8 cellular contexts compared by ENCODE assay signal in genomic region chr2:152097291-152098032, GRCh38. TPM values are rescaled to one million over a fixed set of nuclear protein-coding genes. Genes with fewer than 3 reads are reported as not detected.
A peak's percentile ranks its signal among the peaks of the same experiment; 100 is the strongest.
DNase-seq lines count a peak whose midpoint lies in the region; FAIRE-seq and TF ChIP-seq lines count a peak whose summit lies in the region.

No MANE protein-coding gene starts in this region.

- 4 to 11% (median 8%) methylated on average over 22 of the region's 22 CpGs for WGBS in small intestine, 3 donors

- H3K36me3 ChIP-seq in CD4-positive, alpha-beta memory T cell (ENCODE audit: insufficient read depth, low read length), result no peaks in the 10 kb centered on the region
- H3K36me3 ChIP-seq in adipocyte (ENCODE audit: control insufficient read depth, insufficient read depth, low read length, severe bottlenecking), result no peaks in the 10 kb centered on the region
- no peaks in the 10 kb centered on the region for H3K36me3 ChIP-seq in small intestine (ENCODE audit: control insufficient read depth in 2 of 2, insufficient read depth in 2 of 2, low read length in 2 of 2)

- intact Hi-C loops in CD4-positive, alpha-beta memory T cell (cut with micrococcal nuclease), result no loop called here
- intact Hi-C loops in posterior vena cava (cut with DNase I), result loop anchor here in 1 of 2 donors (2.0 kb wide), 1 partner anchor 53 kb away; no protein-coding TSS in a partner anchor

- peaks cover 16% of the 10 kb centered on the region for H3K4me1 ChIP-seq in CD4-positive, alpha-beta memory T cell (ENCODE audit: insufficient read depth, low read length)
- H3K4me1 ChIP-seq in adipocyte (ENCODE audit: control insufficient read depth, insufficient read depth, low read length) (peaks cover 12% of the 10 kb centered on the region), small intestine (ENCODE audit: control insufficient read depth in 2 of 2, insufficient read depth in 1 of 2, low read depth in 1 of 2, low read length in 1 of 2) (peaks cover 0 to 2% of the 10 kb centered on the region in 2 donors)

- peak overlapping the region in 1 of 7 donors; percentile 43 for H3K27ac Mint-ChIP-seq in CD4-positive, alpha-beta memory T cell

- peaks cover 9 to 23% (median 17%) of the 10 kb centered on the region in 4 donors for H3K4me1 Mint-ChIP-seq in CD4-positive, alpha-beta memory T cell

- no peak overlapping the region for H3K27ac ChIP-seq in CD4-positive, alpha-beta memory T cell (ENCODE audit: low read depth, low read length)
- H3K27ac ChIP-seq in small intestine (ENCODE audit: low read depth in 1 of 2, low read length in 1 of 2), result no peak overlapping the region

- peak overlapping the region; percentile 79 for H3K9ac ChIP-seq in adipocyte (ENCODE audit: low read length)

- peaks cover 36% of the 10 kb centered on the region for H3K27me3 ChIP-seq in CD4-positive, alpha-beta memory T cell (ENCODE audit: insufficient read depth, low read length)
- H3K27me3 ChIP-seq in adipocyte (replicated peaks; ENCODE audit: control insufficient read depth, insufficient read depth, low read length) (peaks cover 19% of the 10 kb centered on the region), small intestine (ENCODE audit: control insufficient read depth in 2 of 2, insufficient read depth in 2 of 2, low read length in 2 of 2) (peaks cover 4 to 15% of the 10 kb centered on the region in 2 donors)

- no peaks in the 10 kb centered on the region for H3K9me3 ChIP-seq in CD4-positive, alpha-beta memory T cell (ENCODE audit: control insufficient read depth in 1 of 2, low read length in 2 of 2)
- H3K9me3 ChIP-seq in adipocyte (ENCODE audit: control insufficient read depth, low read length) (no peaks in the 10 kb centered on the region), small intestine (ENCODE audit: control insufficient read depth, low read depth) (no peaks in the 10 kb centered on the region)

- no peak for FAIRE-seq in small intestine (lab: Jason Lieb, UNC)

- H3K4me3 Mint-ChIP-seq in CD4-positive, alpha-beta memory T cell, result peak overlapping the region; percentile 70 to 90 (median 84)

- no peaks in the 10 kb centered on the region for H3K9me3 Mint-ChIP-seq in CD4-positive, alpha-beta memory T cell

- H3K36me3 Mint-ChIP-seq in CD4-positive, alpha-beta memory T cell, result peaks cover 0 to 5% of the 10 kb centered on the region in 2 donors

- POLR2A ChIA-PET in CD4-positive, alpha-beta memory T cell (lab: Charles Lee; ENCODE audit: partially characterized antibody), result interaction anchor here (0.6 kb wide), 1 partner anchor 18 kb away, joined by 3 read pairs; no protein-coding TSS in a partner anchor
- POLR2A ChIA-PET in HEK293T (lab: Yijun Ruan, JAX), result interaction anchor here (0.8 to 1.3 kb wide), 2 partner anchors 13 to 78 kb away, joined by 3 to 4 read pairs; partner anchors contain the start of gene STAM2

- peaks cover 30 to 31% of the 10 kb centered on the region in 2 donors for H3K27me3 Mint-ChIP-seq in CD4-positive, alpha-beta memory T cell

- H3K4me3 ChIP-seq in CD4-positive, alpha-beta memory T cell (ENCODE audit: low read length in 2 of 2), result peak overlapping the region in 1 of 2 donors; percentile 19
- peak overlapping the region; percentile 78 for H3K4me3 ChIP-seq in adipocyte (ENCODE audit: low read length)
- peak overlapping the region; percentile 62 for H3K4me3 ChIP-seq in iPS-11a (ENCODE audit: low read depth, low read length)
- H3K4me3 ChIP-seq in small intestine (ENCODE audit: low read depth in 1 of 2, low read length in 2 of 2), result peak overlapping the region in 1 of 2 donors; percentile 64

- no peak for DNase-seq in CD4-positive, alpha-beta memory T cell
- DNase-seq in HEK293T (ENCODE audit: extremely low spot score) (peak; percentile 16), adipocyte (ENCODE audit: low read depth) (peak; percentile 76), small intestine (peak; percentile 17), posterior vena cava (ENCODE audit: low spot score) (no peak), islet precursor cell (no peak)
- DNase-seq in activated effector memory CD4-positive, alpha-beta T cell treated with anti-CD3 and anti-CD28 coated beads, Interleukin-2, amount 50 U/mL, for 16 hours, result no peak

- CTCF ChIA-PET in CD4-positive, alpha-beta memory T cell (lab: Charles Lee; ENCODE audit: partially characterized antibody), result no interaction called here
- CTCF ChIA-PET in HEK293T (lab: Yijun Ruan, JAX), result interaction anchor here (0.7 kb wide), 2 partner anchors 34 to 335 kb away, joined by 3 read pairs; no protein-coding TSS in a partner anchor

TF ChIP-seq in HEK293T, 16 proteins besides CTCF, POLR2A, EP300 and RAD21:
- TF ChIP-seq L3MBTL2 (conservative IDR thresholded peaks at IDR 0.05) (no peak), TARDBP (IDR thresholded peaks at IDR 0.05) (no peak), PKNOX1 (IDR thresholded peaks at IDR 0.05) (no peak), BHLHE40 (IDR thresholded peaks at IDR 0.05; ENCODE audit: borderline replicate concordance) (no peak), FOXA1 (IDR thresholded peaks at IDR 0.05) (no peak), ARNT (IDR thresholded peaks at IDR 0.05) (no peak), SUZ12 (IDR thresholded peaks at IDR 0.05) (no peak), ZNF384 (IDR thresholded peaks at IDR 0.05) (no peak)

RNA-seq across cellular contexts. Expression of gene CACNB4, which starts 1.4 kb away (rescaled TPM):
- under 1 TPM; 0.47 to 0.64 TPM for total RNA-seq in CD4-positive, alpha-beta memory T cell
- polyA plus RNA-seq in CD4-positive, alpha-beta memory T cell, result not detected
- under 1 TPM in 2 of 3 donors, not detected in 1; 0.27 TPM for polyA plus RNA-seq in small intestine
- 10 to 100 TPM in 1 of 2 donors, 1 to 10 TPM in 1; 8.6 to 10.5 TPM for total RNA-seq in posterior vena cava

Comparison
In these comparisons a context has a peak if more than half of its experiments do, and no peak if none do; other contexts are left out.
1. DNase-seq: peak in HEK293T (single experiment), adipocyte (single experiment) and small intestine (single experiment); none in CD4-positive, alpha-beta memory T cell (0 of 5), posterior vena cava (single experiment), activated effector memory CD4-positive, alpha-beta T cell treated with anti-CD3 and anti-CD28 coated beads, Interleukin-2, amount 50 U/mL, for 16 hours (single experiment) and islet precursor cell (single experiment).
2. RNA of gene CACNB4, which starts 1.4 kb away (total RNA-seq): 8.6 to 10.5 TPM in posterior vena cava; 0.47 to 0.64 TPM in CD4-positive, alpha-beta memory T cell; every median in the first group is over 4 times any median in the second.